32 cellular contexts compared by ENCODE assay signal in genomic region chr2:34159891-34160290, GRCh38.
DNase-seq lines count a peak whose midpoint lies in the region; TF ChIP-seq lines count a peak whose summit lies in the region.
"Had no signal": no experiment of that assay in that cellular context is flagged by ENCODE, and none has a peak within 500 bp of the region (broad histone marks: within the 10 kb centered on the region; RNA-seq: fewer than 3 reads in every experiment).

No MANE protein-coding gene starts in this region.

- TF ChIP-seq CTCF in choroid plexus epithelial cell (conservative IDR thresholded peaks at IDR 0.05; ENCODE audit: low read depth, low read length), result no peak
- TF ChIP-seq CTCF in retinal pigment epithelial cell (conservative IDR thresholded peaks at IDR 0.05; ENCODE audit: low read depth, low read length), result no peak

- no peak overlapping the region for H3K27ac ChIP-seq in SK-N-MC
- H3K27ac ChIP-seq: 22Rv1; A549; BLaER1; BLaER1 treated with 17β-estradiol and CSF1 and Interleukin-3, amounts not matched to agents 10 nM and 100 nM; C4-2B had no signal

- H3K36me3 ChIP-seq in SK-N-MC (ENCODE audit: insufficient read depth, low read length), result no peaks in the 10 kb centered on the region
- H3K36me3 ChIP-seq: BE2C; BLaER1; BLaER1 treated with 17β-estradiol and CSF1 and Interleukin-3, amounts not matched to agents 10 nM and 100 nM had no signal

- no peak overlapping the region for H3K9ac ChIP-seq in SK-N-MC (ENCODE audit: insufficient read length)
- H3K9ac ChIP-seq: BLaER1; BLaER1 treated with 17β-estradiol and CSF1 and Interleukin-3, amounts not matched to agents 10 nM and 100 nM had no signal

- peak; percentile 26 for DNase-seq in SK-N-MC (ENCODE audit: low read depth, low spot score)
- DNase-seq in choroid plexus epithelial cell (ENCODE audit: low read depth), result peak; percentile 6
- DNase-seq in fibroblast of peridontal ligament (ENCODE audit: extremely low read depth), result peak; percentile 2
- DNase-seq in retinal pigment epithelial cell (ENCODE audit: low read depth), result peak; percentile 92
- DNase-seq in NCI-H82 (lab: John Stamatoyannopoulos, UW), result no peak
- no peak for DNase-seq in stimulated activated CD4-positive, alpha-beta T cell treated with anti-CD3 and anti-CD28 coated beads, Interleukin-2, amount 100 ng/mL, for 48 hours
- DNase-seq in NOMO-1 treated with DMSO at 0.1 percent for 48 hours (lab: John Stamatoyannopoulos, UW; ENCODE audit: unreplicated experiment), result no peak
- no peak for DNase-seq in D341Med (ENCODE audit: low spot score)
- DNase-seq: 8988T; ACHN; AML-193; BE2C; C1 segment of cervical spinal cord; Caco-2; Calu3; CD4-positive, alpha-beta T cell; CD4-positive, CD25-positive, alpha-beta regulatory T cell; CD8-positive, alpha-beta memory T cell; CD8-positive, alpha-beta T cell; COR-L47; DMS 273 treated with DMSO at 0.1 percent for 48 hours; DMS153; DMS53; DMS79; DMS79 treated with DMSO at 0.1 percent for 48 hours; DND-41; EL had no signal

- no peak overlapping the region for H3K4me3 ChIP-seq in SK-N-MC
- no peak overlapping the region for H3K4me3 ChIP-seq in choroid plexus epithelial cell (ENCODE audit: low read depth, low read length)
- H3K4me3 ChIP-seq in retinal pigment epithelial cell (ENCODE audit: low read length), result no peak overlapping the region
- H3K4me3 ChIP-seq: A549; BLaER1; BLaER1 treated with 17β-estradiol and CSF1 and Interleukin-3, amounts not matched to agents 10 nM and 100 nM had no signal

- no peaks in the 10 kb centered on the region for H3K9me3 ChIP-seq in SK-N-MC (ENCODE audit: low read depth, low read length)
- H3K9me3 ChIP-seq: A549; BE2C; BLaER1; BLaER1 treated with 17β-estradiol and CSF1 and Interleukin-3, amounts not matched to agents 10 nM and 100 nM; Caco-2 had no signal

Comparison
In these comparisons a context has a peak if more than half of its experiments do, and no peak if none do; other contexts are left out.
1. DNase-seq: peak in SK-N-MC (single experiment), choroid plexus epithelial cell (single experiment), fibroblast of peridontal ligament (single experiment) and retinal pigment epithelial cell (single experiment); none in NCI-H82 (single experiment), stimulated activated CD4-positive, alpha-beta T cell treated with anti-CD3 and anti-CD28 coated beads, Interleukin-2, amount 100 ng/mL, for 48 hours (0 of 2), NOMO-1 treated with DMSO at 0.1 percent for 48 hours (single experiment) and D341Med (single experiment).